Comparison of ENCODE assay signal across 12 cellular contexts in genomic region chr6:12208190-12208589, GRCh38.
DNase-seq lines count a peak whose midpoint lies in the region; ATAC-seq, FAIRE-seq and TF ChIP-seq lines count a peak whose summit lies in the region.
"Had no signal": no experiment of that assay in that cellular context is flagged by ENCODE, and none has a peak within 500 bp of the region (broad histone marks: within the 10 kb centered on the region; RNA-seq: fewer than 3 reads in every experiment).

No MANE protein-coding gene starts in this region.

- no peak for TF ChIP-seq CTCF in foreskin keratinocyte (conservative IDR thresholded peaks at IDR 0.05)

- POLR2A ChIA-PET in activated CD4-positive, alpha-beta memory T cell treated with anti-CD3 and anti-CD28 coated beads for 36 hours (lab: Charles Lee), result no interaction called here
- POLR2A ChIA-PET in activated CD4-positive, alpha-beta memory T cell treated with anti-CD3 and anti-CD28 coated beads, Interleukin-2, amount 10 ng/mL, durations not matched to agents 7 days and 5 days (lab: Charles Lee), result no interaction called here

- H3K9me3 Mint-ChIP-seq in activated CD4-positive, alpha-beta memory T cell treated with anti-CD3 and anti-CD28 coated beads for 36 hours, result no peaks in the 10 kb centered on the region
- H3K9me3 Mint-ChIP-seq in activated CD4-positive, alpha-beta memory T cell treated with anti-CD3 and anti-CD28 coated beads, Interleukin-2, amount 10 ng/mL, durations not matched to agents 7 days and 5 days, result no peaks in the 10 kb centered on the region

- intact Hi-C loops in activated CD4-positive, alpha-beta memory T cell treated with anti-CD3 and anti-CD28 coated beads for 36 hours (cut with micrococcal nuclease), result loop anchor here (2.0 kb wide), 1 partner anchor 25 kb away; no protein-coding TSS in a partner anchor

- FAIRE-seq in RCC 7860 (lab: Jason Lieb, UNC), result no peak
- FAIRE-seq: islet of Langerhans had no signal

- H3K27me3 Mint-ChIP-seq in activated CD4-positive, alpha-beta memory T cell treated with anti-CD3 and anti-CD28 coated beads for 36 hours, result peaks cover 3% of the 10 kb centered on the region
- peaks cover 9% of the 10 kb centered on the region for H3K27me3 Mint-ChIP-seq in activated CD4-positive, alpha-beta memory T cell treated with anti-CD3 and anti-CD28 coated beads, Interleukin-2, amount 10 ng/mL, durations not matched to agents 7 days and 5 days

- no peak overlapping the region for H3K27ac Mint-ChIP-seq in activated CD4-positive, alpha-beta memory T cell treated with anti-CD3 and anti-CD28 coated beads for 36 hours
- no peak overlapping the region for H3K27ac Mint-ChIP-seq in activated CD4-positive, alpha-beta memory T cell treated with anti-CD3 and anti-CD28 coated beads, Interleukin-2, amount 10 ng/mL, durations not matched to agents 7 days and 5 days

- CTCF ChIA-PET in activated CD4-positive, alpha-beta memory T cell treated with anti-CD3 and anti-CD28 coated beads for 36 hours (lab: Charles Lee), result interaction anchor here (1.0 kb wide), 1 partner anchor 25 kb away, joined by 3 read pairs; no protein-coding TSS in a partner anchor
- CTCF ChIA-PET in activated CD4-positive, alpha-beta memory T cell treated with anti-CD3 and anti-CD28 coated beads, Interleukin-2, amount 10 ng/mL, durations not matched to agents 7 days and 5 days (lab: Charles Lee), result no interaction called here

- no peaks in the 10 kb centered on the region for H3K27me3 ChIP-seq in foreskin keratinocyte

- DNase-seq in activated CD4-positive, alpha-beta memory T cell treated with anti-CD3 and anti-CD28 coated beads for 36 hours, result peak; percentile 42
- DNase-seq in activated CD4-positive, alpha-beta memory T cell treated with anti-CD3 and anti-CD28 coated beads, Interleukin-2, amount 10 ng/mL, durations not matched to agents 7 days and 5 days, result no peak
- DNase-seq in RCC 7860 (ENCODE audit: low spot score) (peak; percentile 47), foreskin keratinocyte (peak; percentile 80 to 92), T-helper 1 cell (no peak), NCI-H2227 (lab: John Stamatoyannopoulos, UW; ENCODE audit: unreplicated experiment) (no peak)
- DNase-seq in stimulated activated CD4-positive, alpha-beta T cell treated with anti-CD3 and anti-CD28 coated beads, Interleukin-4, amount 100 ng/mL, for 48 hours (ENCODE audit: low read depth in 2 of 2), result peak; percentile 10 to 12
- DNase-seq: activated CD8-positive, alpha-beta memory T cell treated with anti-CD3 and anti-CD28 coated beads, Interleukin-2, amount 50 U/mL, for 48 hours; NCI-H187; SK-N-SH had no signal

- ATAC-seq in foreskin keratinocyte, result peak; percentile 95
- ATAC-seq in HG03025 (IDR thresholded peaks at IDR 0.05; ENCODE audit: low FRiP score, unreplicated experiment), result no peak

- H3K36me3 Mint-ChIP-seq in activated CD4-positive, alpha-beta memory T cell treated with anti-CD3 and anti-CD28 coated beads for 36 hours, result no peaks in the 10 kb centered on the region
- no peaks in the 10 kb centered on the region for H3K36me3 Mint-ChIP-seq in activated CD4-positive, alpha-beta memory T cell treated with anti-CD3 and anti-CD28 coated beads, Interleukin-2, amount 10 ng/mL, durations not matched to agents 7 days and 5 days (ENCODE audit: low read depth)

- H3K4me3 Mint-ChIP-seq in activated CD4-positive, alpha-beta memory T cell treated with anti-CD3 and anti-CD28 coated beads for 36 hours, result no peak overlapping the region
- no peak overlapping the region for H3K4me3 Mint-ChIP-seq in activated CD4-positive, alpha-beta memory T cell treated with anti-CD3 and anti-CD28 coated beads, Interleukin-2, amount 10 ng/mL, durations not matched to agents 7 days and 5 days

- peak overlapping the region; percentile 34 for H3K27ac ChIP-seq in foreskin keratinocyte

- H3K4me1 Mint-ChIP-seq in activated CD4-positive, alpha-beta memory T cell treated with anti-CD3 and anti-CD28 coated beads for 36 hours (ENCODE audit: low read depth), result peaks cover 8% of the 10 kb centered on the region
- peaks cover 3% of the 10 kb centered on the region for H3K4me1 Mint-ChIP-seq in activated CD4-positive, alpha-beta memory T cell treated with anti-CD3 and anti-CD28 coated beads, Interleukin-2, amount 10 ng/mL, durations not matched to agents 7 days and 5 days

- peaks cover 16% of the 10 kb centered on the region for H3K4me1 ChIP-seq in foreskin keratinocyte

Comparison
In these comparisons a context has a peak if more than half of its experiments do, and no peak if none do; other contexts are left out.
1. DNase-seq: peak in activated CD4-positive, alpha-beta memory T cell treated with anti-CD3 and anti-CD28 coated beads for 36 hours (single experiment), RCC 7860 (single experiment), foreskin keratinocyte (2 of 2) and stimulated activated CD4-positive, alpha-beta T cell treated with anti-CD3 and anti-CD28 coated beads, Interleukin-4, amount 100 ng/mL, for 48 hours (2 of 2); none in activated CD4-positive, alpha-beta memory T cell treated with anti-CD3 and anti-CD28 coated beads, Interleukin-2, amount 10 ng/mL, durations not matched to agents 7 days and 5 days (single experiment), T-helper 1 cell (0 of 5) and NCI-H2227 (single experiment).